8 cellular contexts compared by ENCODE assay signal in the genomic region with DNA sequence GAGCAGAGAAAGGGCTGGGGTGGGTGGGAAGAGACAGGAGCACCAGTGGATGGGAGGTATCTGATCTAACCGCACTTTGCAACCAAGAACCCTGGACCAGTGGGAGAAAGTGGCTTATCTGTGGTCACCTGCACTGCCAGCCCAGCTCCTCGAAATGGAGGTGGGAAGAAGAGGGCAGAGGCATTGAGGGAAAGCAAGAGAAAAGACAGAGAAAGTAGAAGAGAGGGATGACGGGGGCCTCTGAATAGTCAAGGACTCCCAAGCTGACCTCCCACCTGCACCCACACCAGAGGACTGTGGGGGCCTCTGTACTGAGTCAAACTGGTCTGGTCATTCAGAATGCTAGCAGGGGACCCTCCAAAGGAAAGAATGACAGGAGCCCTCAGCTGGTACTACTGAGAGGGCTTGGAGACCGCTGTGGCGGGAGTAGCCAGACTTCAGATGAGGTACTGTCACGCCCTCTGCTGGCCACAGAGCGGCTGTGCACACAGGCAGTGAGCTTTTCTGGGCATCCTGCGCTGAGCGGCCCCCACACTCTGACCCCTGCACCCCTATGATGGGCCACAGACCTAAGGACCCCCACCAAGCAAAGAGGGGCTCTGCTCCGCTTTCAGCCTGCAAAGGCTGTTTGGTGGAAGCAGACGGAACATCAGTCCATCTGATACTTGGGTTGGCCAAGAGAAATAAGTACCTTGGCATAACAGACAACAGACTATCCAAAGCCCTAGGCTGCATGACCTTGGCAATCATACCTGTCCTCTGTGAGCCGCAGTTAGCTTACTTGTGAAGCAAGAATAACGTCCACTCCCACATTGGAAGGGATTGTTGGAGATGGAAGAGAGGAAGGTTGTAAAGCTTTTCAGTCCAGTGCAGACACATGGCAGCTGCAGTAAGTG.
DNase-seq lines count a peak whose midpoint lies in the region; ATAC-seq, FAIRE-seq and TF ChIP-seq lines count a peak whose summit lies in the region.

No MANE protein-coding gene starts in this region.

- no peak overlapping the region for H3K4me2 ChIP-seq in osteoblast (ENCODE audit: insufficient read depth, low read length)

- TF ChIP-seq CTCF in osteoblast (IDR thresholded peaks at IDR 0.05; ENCODE audit: extremely low read depth, low read depth, low read length) = peak; percentile 96
- TF ChIP-seq CTCF in testis (IDR thresholded peaks at IDR 0.05) = peak; percentile 84 to 93 (median 93)

- no peaks in the 10 kb centered on the region for H3K79me2 ChIP-seq in osteoblast (ENCODE audit: insufficient read depth, low read length)

- intact Hi-C loops in testis (cut with DNase I; ENCODE audit: low total_unique reads) = loop anchor here (10.0 kb wide), 1 partner anchor 270 kb away; no protein-coding TSS in a partner anchor

- no peak overlapping the region for H3K27ac ChIP-seq in osteoblast (ENCODE audit: low read depth, low read length)
- no peak overlapping the region for H3K27ac ChIP-seq in testis

- H3K9me3 ChIP-seq in osteoblast (ENCODE audit: low read depth, low read length) (no peaks in the 10 kb centered on the region), testis (no peaks in the 10 kb centered on the region)

- WGBS in testis, 2 donors = 37 to 46% methylated on average over 13 of the region's 13 CpGs

- TF ChIP-seq POLR2A in testis (IDR thresholded peaks at IDR 0.05) = no peak

- no peak for ATAC-seq in HG02852 (IDR thresholded peaks at IDR 0.05; ENCODE audit: unreplicated experiment)

- H3K4me1 ChIP-seq in osteoblast (ENCODE audit: insufficient read depth, low read length) (no peaks in the 10 kb centered on the region), testis (peaks cover 30% of the 10 kb centered on the region)

- H3K27me3 ChIP-seq in osteoblast (ENCODE audit: insufficient read depth, low read length) (no peaks in the 10 kb centered on the region), testis (no peaks in the 10 kb centered on the region)

- no peak overlapping the region for H2AFZ ChIP-seq in osteoblast (ENCODE audit: low read length)

- FAIRE-seq in RCC 7860 (lab: Jason Lieb, UNC) (no peak), frontal cortex (lab: Jason Lieb, UNC) (no peak)

- H3K36me3 ChIP-seq in osteoblast (ENCODE audit: insufficient read depth, low read length) (no peaks in the 10 kb centered on the region), testis (ENCODE audit: low read depth, missing control alignments) (no peaks in the 10 kb centered on the region)

- no peaks in the 10 kb centered on the region for H4K20me1 ChIP-seq in osteoblast (ENCODE audit: insufficient read depth, low read length)

- DNase-seq in DMS114 treated with DMSO at 0.1 percent for 48 hours (lab: John Stamatoyannopoulos, UW; ENCODE audit: unreplicated experiment) = peak; percentile 33
- DNase-seq in HS-27A (ENCODE audit: low read depth) = peak; percentile 8
- peak; percentile 36 for DNase-seq in RCC 7860 (ENCODE audit: low spot score)
- peak; percentile 17 for DNase-seq in activated T-helper 9 cell treated with anti-CD3 and anti-CD28 coated beads, Interleukin-2, amount 50 U/mL, for 16 hours (ENCODE audit: low read depth)
- peak; percentile 52 to 81 for DNase-seq in frontal cortex (ENCODE audit: low spot score in 2 of 2)
- peak; percentile 97 for DNase-seq in osteoblast (ENCODE audit: insufficient read length, low spot score, missing footprints)
- peak; percentile 89 for DNase-seq in testis

- H3K4me3 ChIP-seq in osteoblast (ENCODE audit: insufficient read depth, low read length) = no peak overlapping the region
- no peak overlapping the region for H3K4me3 ChIP-seq in testis

Comparison
In these comparisons a context has a peak if more than half of its experiments do, and no peak if none do; other contexts are left out.
1. DNase-seq: peak in every context shown above with its lines; median percentile 97 in osteoblast; 89 in testis; 66 in frontal cortex; 36 in RCC 7860; 33 in DMS114 treated with DMSO at 0.1 percent for 48 hours; 17 in activated T-helper 9 cell treated with anti-CD3 and anti-CD28 coated beads, Interleukin-2, amount 50 U/mL, for 16 hours; 8 in HS-27A.